In genomic region chr2:55111570-55112228, GRCh38 we compare ENCODE assay signal across 8 cellular contexts.
DNase-seq lines count a peak whose midpoint lies in the region; ATAC-seq and TF ChIP-seq lines count a peak whose summit lies in the region.

No MANE protein-coding gene starts in this region.

- CTCF ChIA-PET in SK-N-SH (lab: Yijun Ruan, JAX) = no interaction called here

- H3K27ac ChIP-seq in SK-N-SH (ENCODE audit: low read depth in 2 of 2, low read length in 1 of 2) = peak overlapping the region; percentile 81 to 87; a peak in 3 of 4 replicates
- peak overlapping the region; percentile 85 for H3K27ac ChIP-seq in neutrophil

- DNase-seq in C1 segment of cervical spinal cord (lab: John Stamatoyannopoulos, UW) (peak in 10 of 14 donors; percentile 28 to 84 (median 54)), Kasumi-1 (lab: John Stamatoyannopoulos, UW) (peak; percentile 85), SK-N-SH (no peak), foreskin fibroblast (peak; percentile 94 to 96), NAMALWA (ENCODE audit: low spot score) (no peak)

- POLR2A ChIA-PET in SK-N-SH (lab: Yijun Ruan, JAX) = no interaction called here

- no peak for TF ChIP-seq CTCF in SK-N-SH (IDR thresholded peaks at IDR 0.05)
- no peak for TF ChIP-seq CTCF in foreskin fibroblast (IDR thresholded peaks at IDR 0.05; ENCODE audit: low read depth, low read length)
- TF ChIP-seq CTCF in neutrophil (IDR thresholded peaks at IDR 0.05) = no peak

- peak overlapping the region; percentile 65 for H3K9ac ChIP-seq in SK-N-SH

- H3K27me3 ChIP-seq in SK-N-SH (ENCODE audit: insufficient read depth) = no peaks in the 10 kb centered on the region
- no peaks in the 10 kb centered on the region for H3K27me3 ChIP-seq in neutrophil

- H3K79me2 ChIP-seq in SK-N-SH (ENCODE audit: insufficient read depth) = no peaks in the 10 kb centered on the region

- H3K4me3 ChIP-seq in SK-N-SH (ENCODE audit: low read depth in 2 of 2, low read length in 1 of 2) (no peak overlapping the region), foreskin fibroblast (ENCODE audit: low read depth in 1 of 2, low read length in 2 of 2) (no peak overlapping the region), neutrophil (ENCODE audit: low read depth in 1 of 2, low read length in 1 of 2) (peak overlapping the region; percentile 37 to 46)

- H3K9me3 ChIP-seq in SK-N-SH (no peaks in the 10 kb centered on the region), neutrophil (no peaks in the 10 kb centered on the region)

- H3K36me3 ChIP-seq in SK-N-SH (replicated peaks in 1 of 2; ENCODE audit: control insufficient read depth in 1 of 2, insufficient read depth in 2 of 2, low read length in 1 of 2) (no peaks in the 10 kb centered on the region), neutrophil (no peaks in the 10 kb centered on the region)

- H3K9me2 ChIP-seq in SK-N-SH = no peaks in the 10 kb centered on the region

- no peak for ATAC-seq in GM18519 (IDR thresholded peaks at IDR 0.05; ENCODE audit: low FRiP score, unreplicated experiment)
- no peak for ATAC-seq in HG03280 (IDR thresholded peaks at IDR 0.05; ENCODE audit: unreplicated experiment)

- no peaks in the 10 kb centered on the region for H4K20me1 ChIP-seq in SK-N-SH (ENCODE audit: insufficient read depth)

- no peak for TF ChIP-seq RAD21 in SK-N-SH (IDR thresholded peaks at IDR 0.05; ENCODE audit: low read length)

- H2AFZ ChIP-seq in SK-N-SH (ENCODE audit: low read depth) = no peak overlapping the region; the same call in 1 of the 2 replicates

- 33% methylated on average over 11 of the region's 11 CpGs for WGBS in SK-N-SH (ENCODE audit: low lambda C conversion rate)

- H3K4me2 ChIP-seq in SK-N-SH = peak overlapping the region; percentile 73

- TF ChIP-seq EP300 in SK-N-SH (IDR thresholded peaks at IDR 0.05; ENCODE audit: borderline replicate concordance in 1 of 2, low read depth in 1 of 2, low read length in 1 of 2) = peak in 1 of 2 experiments; percentile 41; a peak in 1 of 4 replicates

- H3K4me1 ChIP-seq in SK-N-SH (ENCODE audit: control insufficient read depth in 1 of 2, insufficient read depth in 2 of 2, low read depth in 1 of 2, low read length in 1 of 2) (peaks cover 20 to 78% of the 10 kb centered on the region in 2 experiments), neutrophil (ENCODE audit: control insufficient read depth in 1 of 2, insufficient read depth in 1 of 2, low read depth in 1 of 2, low read length in 1 of 2) (peaks cover 31 to 42% of the 10 kb centered on the region in 2 experiments)

- peaks cover 36% of the 10 kb centered on the region for H3F3A ChIP-seq in SK-N-SH (replicated peaks; ENCODE audit: insufficient read depth)

TF ChIP-seq in SK-N-SH, 30 proteins besides CTCF, POLR2A, EP300 and RAD21:
- TF ChIP-seq NFIC (IDR thresholded peaks at IDR 0.05; ENCODE audit: borderline replicate concordance) = peak; percentile 41; the same call in 1 of the 2 replicates
- TF ChIP-seq CHD2 (IDR thresholded peaks at IDR 0.05; ENCODE audit: low read length, partially characterized antibody) = no peak
- peak; percentile 77; the same call in 1 of the 2 replicates for TF ChIP-seq JUND (IDR thresholded peaks at IDR 0.05)
- TF ChIP-seq TAF1 (IDR thresholded peaks at IDR 0.05; ENCODE audit: borderline replicate concordance, low read depth, low read length) = peak; percentile 56; the same call in 1 of the 2 replicates
- peak; percentile 82 for TF ChIP-seq PBX3 (IDR thresholded peaks at IDR 0.05)
- no peak for TF ChIP-seq ZBTB33 (IDR thresholded peaks at IDR 0.05; ENCODE audit: borderline replicate concordance, low read depth)
- TF ChIP-seq EZH2phosphoT487 (IDR thresholded peaks at IDR 0.05; ENCODE audit: borderline replicate concordance, low read depth) = no peak
- peak; percentile 54; the same call in 1 of the 2 replicates for TF ChIP-seq REST (IDR thresholded peaks at IDR 0.05; ENCODE audit: low read depth, low read length)
- TF ChIP-seq MEF2A (IDR thresholded peaks at IDR 0.05; ENCODE audit: borderline replicate concordance, low read depth) = no peak
- peak; percentile 55; the same call in 1 of the 2 replicates for TF ChIP-seq POLR2AphosphoS5 (IDR thresholded peaks at IDR 0.05; ENCODE audit: low read depth, low read length)
- TF ChIP-seq FOSL2 (IDR thresholded peaks at IDR 0.05; ENCODE audit: borderline replicate concordance, low read depth) = peak; percentile 88; the same call in 1 of the 2 replicates
- 0 out of 2 replicates have a peak, but pooled peaks have one; percentile 18 for TF ChIP-seq TEAD4 (IDR thresholded peaks at IDR 0.05; ENCODE audit: borderline replicate concordance, insufficient read depth)
- peak; percentile 79 for TF ChIP-seq TCF12 (IDR thresholded peaks at IDR 0.05)
- TF ChIP-seq, protein P1, sequence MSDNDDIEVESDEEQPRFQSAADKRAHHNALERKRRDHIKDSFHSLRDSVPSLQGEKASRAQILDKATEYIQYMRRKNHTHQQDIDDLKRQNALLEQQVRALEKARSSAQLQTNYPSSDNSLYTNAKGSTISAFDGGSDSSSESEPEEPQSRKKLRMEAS (IDR thresholded peaks at IDR 0.05; ENCODE audit: low read depth) = peak; percentile 60
- no peak for TF ChIP-seq FOXM1 (IDR thresholded peaks at IDR 0.05; ENCODE audit: low read depth)
- TF ChIP-seq GATA2 (CRISPR knock-in tag; IDR thresholded peaks at IDR 0.05) = no peak

Comparison
In these comparisons a context has a peak if more than half of its experiments do, and no peak if none do; other contexts are left out.
1. DNase-seq: peak in C1 segment of cervical spinal cord (10 of 14), Kasumi-1 (2 of 2) and foreskin fibroblast (2 of 2); none in SK-N-SH (single experiment) and NAMALWA (single experiment).
2. H3K4me3 ChIP-seq: peak in neutrophil (2 of 2); none in SK-N-SH (0 of 2) and foreskin fibroblast (0 of 2).